27 cellular contexts compared by ENCODE assay signal in the genomic region with DNA sequence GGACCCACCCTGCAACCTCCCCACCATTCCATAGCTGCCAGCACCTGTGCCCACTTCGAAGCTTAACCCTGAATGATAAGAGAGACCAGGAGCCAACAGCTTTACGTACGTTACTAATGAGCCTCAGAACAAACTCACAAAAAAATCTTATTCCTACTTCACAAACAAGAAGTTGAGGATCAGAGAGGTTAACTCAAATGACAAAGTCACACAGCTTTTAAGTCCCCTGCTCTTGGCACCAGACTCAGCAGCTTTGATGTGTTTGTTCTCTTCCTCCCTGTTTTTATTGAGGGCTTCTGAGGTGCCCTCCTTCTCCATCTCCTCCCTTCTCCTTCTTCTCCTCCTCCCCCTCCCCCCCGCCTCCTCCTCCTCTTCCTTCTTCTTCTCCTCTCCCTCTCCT.
A peak's percentile ranks its signal among the peaks of the same experiment; 100 is the strongest.
DNase-seq lines count a peak whose midpoint lies in the region; ATAC-seq and TF ChIP-seq lines count a peak whose summit lies in the region.
"Had no signal": no experiment of that assay in that cellular context is flagged by ENCODE, and none has a peak within 500 bp of the region (broad histone marks: within the 10 kb centered on the region; RNA-seq: fewer than 3 reads in every experiment).

No MANE protein-coding gene starts in this region.

- H3K27ac ChIP-seq in transverse colon = no peak overlapping the region
- H3K27ac ChIP-seq: C4-2B, gastrocnemius medialis, GM23248, KMS-11, parathyroid adenoma, sigmoid colon, stomach, upper lobe of left lung had no signal

- no peaks in the 10 kb centered on the region for H3K27me3 Mint-ChIP-seq in activated CD4-positive, alpha-beta T cell treated with anti-CD3 and anti-CD28 coated beads, Interleukin-2, amount 10 ng/mL, durations not matched to agents 7 days and 5 days
- H3K27me3 Mint-ChIP-seq in activated T-helper 2 cell treated with anti-CD3 and anti-CD28 coated beads, Interferon-gamma antibody, Interleukin-2, Interleukin-4, amounts not matched to agents 10 μg/mL and 5 μg/mL and 100 μg/mL, durations not matched to agents 14 hours and 24 hours and 36 hours (ENCODE audit: low read depth) = no peaks in the 10 kb centered on the region
- H3K27me3 Mint-ChIP-seq in natural killer cell (ENCODE audit: low read depth in 2 of 2) = no peaks in the 10 kb centered on the region
- H3K27me3 Mint-ChIP-seq: naive B cell had no signal

- peak overlapping the region; percentile 68 for H3K4me3 Mint-ChIP-seq in activated CD4-positive, alpha-beta T cell treated with anti-CD3 and anti-CD28 coated beads, Interleukin-2, amount 10 ng/mL, durations not matched to agents 7 days and 5 days
- peak overlapping the region; percentile 68 for H3K4me3 Mint-ChIP-seq in activated T-helper 2 cell treated with anti-CD3 and anti-CD28 coated beads, Interferon-gamma antibody, Interleukin-2, Interleukin-4, amounts not matched to agents 10 μg/mL and 5 μg/mL and 100 μg/mL, durations not matched to agents 14 hours and 24 hours and 36 hours (ENCODE audit: low read depth)
- peak overlapping the region; percentile 72 for H3K4me3 Mint-ChIP-seq in natural killer cell

- no peaks in the 10 kb centered on the region for H3K9me3 Mint-ChIP-seq in activated CD4-positive, alpha-beta T cell treated with anti-CD3 and anti-CD28 coated beads, Interleukin-2, amount 10 ng/mL, durations not matched to agents 7 days and 5 days
- H3K9me3 Mint-ChIP-seq in activated T-helper 2 cell treated with anti-CD3 and anti-CD28 coated beads, Interferon-gamma antibody, Interleukin-2, Interleukin-4, amounts not matched to agents 10 μg/mL and 5 μg/mL and 100 μg/mL, durations not matched to agents 14 hours and 24 hours and 36 hours = no peaks in the 10 kb centered on the region
- H3K9me3 Mint-ChIP-seq in natural killer cell = no peaks in the 10 kb centered on the region
- H3K9me3 Mint-ChIP-seq: activated T-cell treated with anti-CD3 and anti-CD28 coated beads, Interleukin-2, amount 50 U/mL, for 4 hours; naive B cell had no signal

- no peak for ATAC-seq in natural killer cell
- no peak for ATAC-seq in GM21381 (IDR thresholded peaks at IDR 0.05; ENCODE audit: unreplicated experiment)
- ATAC-seq in GM21576 (IDR thresholded peaks at IDR 0.05; ENCODE audit: unreplicated experiment) = no peak
- ATAC-seq: esophagus mucosa, gastrocnemius medialis had no signal

- WGBS in transverse colon (ENCODE audit: low coverage in 1 of 2), 2 donors = 66 to 81% methylated on average over 3 to 4 of the region's 4 CpGs

- H3K4me3 ChIP-seq in GM12865 (ENCODE audit: low read depth, low read length) (peak overlapping the region; percentile 63), transverse colon (no peak overlapping the region)
- H3K4me3 ChIP-seq: gastrocnemius medialis, GM23248, sigmoid colon, stomach, upper lobe of left lung had no signal

- H3K4me1 ChIP-seq in transverse colon = no peaks in the 10 kb centered on the region
- H3K4me1 ChIP-seq: gastrocnemius medialis, parathyroid adenoma, sigmoid colon, stomach had no signal

- intact Hi-C loops in activated T-helper 2 cell treated with anti-CD3 and anti-CD28 coated beads, Interferon-gamma antibody, Interleukin-2, Interleukin-4, amounts not matched to agents 10 μg/mL and 5 μg/mL and 100 μg/mL, durations not matched to agents 14 hours and 24 hours and 36 hours (cut with micrococcal nuclease) = loop anchor here (2.0 kb wide), 1 partner anchor 45 kb away; no protein-coding TSS in a partner anchor
- intact Hi-C loops in natural killer cell (cut with micrococcal nuclease) (no loop called here), transverse colon (cut with DNase I; ENCODE audit: low total_unique reads) (no loop called here)

- in situ Hi-C loops in transverse colon (cut with MboI; ENCODE audit: low pct_ligation_motif_present in 1 of 4, low pct_unique_long_range_greater_than_20kb in 1 of 4, low sequenced_read_pairs in 3 of 4) = no loop called here

- DNase-seq in activated CD4-positive, alpha-beta T cell treated with anti-CD3 and anti-CD28 coated beads, Interleukin-2, amount 10 ng/mL, durations not matched to agents 7 days and 5 days = no peak
- DNase-seq in activated CD4-positive, alpha-beta T cell treated with anti-CD3 and anti-CD28 coated beads for 1 hour = no peak
- DNase-seq in GM12865 (ENCODE audit: low read depth) = no peak
- no peak for DNase-seq in activated T-helper 2 cell treated with anti-CD3 and anti-CD28 coated beads, Interferon-gamma antibody, Interleukin-2, Interleukin-4, amounts not matched to agents 10 μg/mL and 5 μg/mL and 100 μg/mL, durations not matched to agents 14 hours and 24 hours and 36 hours (ENCODE audit: low spot score)
- no peak for DNase-seq in natural killer cell
- DNase-seq in transverse colon = no peak
- DNase-seq: activated T-cell treated with anti-CD3 and anti-CD28 coated beads, Interleukin-2, amount 50 U/mL, for 4 hours; anterior cingulate cortex; caudate nucleus; gastrocnemius medialis; GM23248; kidney glomerular epithelial cell; mesenchymal stem cell; naive B cell; NCI-H1092; NCI-H2081 treated with DMSO at 0.1 percent for 48 hours; NCI-H510A treated with DMSO at 0.1 percent for 48 hours; sigmoid colon; SK-N-SH; stomach; upper lobe of left lung had no signal

- H3K27ac Mint-ChIP-seq in activated CD4-positive, alpha-beta T cell treated with anti-CD3 and anti-CD28 coated beads, Interleukin-2, amount 10 ng/mL, durations not matched to agents 7 days and 5 days = peak overlapping the region; percentile 93
- H3K27ac Mint-ChIP-seq in activated T-helper 2 cell treated with anti-CD3 and anti-CD28 coated beads, Interferon-gamma antibody, Interleukin-2, Interleukin-4, amounts not matched to agents 10 μg/mL and 5 μg/mL and 100 μg/mL, durations not matched to agents 14 hours and 24 hours and 36 hours = peak overlapping the region; percentile 79
- peak overlapping the region; percentile 85 to 90 for H3K27ac Mint-ChIP-seq in natural killer cell

- TF ChIP-seq EP300 in transverse colon (IDR thresholded peaks at IDR 0.05; ENCODE audit: low read depth) = no peak

- H3K27me3 ChIP-seq in transverse colon = no peaks in the 10 kb centered on the region
- H3K27me3 ChIP-seq: gastrocnemius medialis, sigmoid colon, stomach, upper lobe of left lung had no signal

- no peak for TF ChIP-seq CTCF in GM12865 (IDR thresholded peaks at IDR 0.05; ENCODE audit: insufficient read depth, low read depth, low read length, missing control alignments)
- TF ChIP-seq CTCF in natural killer cell (IDR thresholded peaks at IDR 0.05) = no peak
- no peak for TF ChIP-seq CTCF in transverse colon (IDR thresholded peaks at IDR 0.05)

- H3K4me1 Mint-ChIP-seq in activated CD4-positive, alpha-beta T cell treated with anti-CD3 and anti-CD28 coated beads, Interleukin-2, amount 10 ng/mL, durations not matched to agents 7 days and 5 days = peaks cover 32% of the 10 kb centered on the region
- peaks cover 24% of the 10 kb centered on the region for H3K4me1 Mint-ChIP-seq in activated T-helper 2 cell treated with anti-CD3 and anti-CD28 coated beads, Interferon-gamma antibody, Interleukin-2, Interleukin-4, amounts not matched to agents 10 μg/mL and 5 μg/mL and 100 μg/mL, durations not matched to agents 14 hours and 24 hours and 36 hours (ENCODE audit: low read depth)
- peaks cover 17 to 30% of the 10 kb centered on the region in 2 donors for H3K4me1 Mint-ChIP-seq in natural killer cell

- no peak for TF ChIP-seq POLR2A in transverse colon (IDR thresholded peaks at IDR 0.05)

- no peaks in the 10 kb centered on the region for H3K36me3 ChIP-seq in transverse colon
- H3K36me3 ChIP-seq: gastrocnemius medialis, sigmoid colon, stomach, upper lobe of left lung had no signal

- POLR2A ChIA-PET in activated CD4-positive, alpha-beta T cell treated with anti-CD3 and anti-CD28 coated beads, Interleukin-2, amount 10 ng/mL, durations not matched to agents 7 days and 5 days (lab: Charles Lee) = no interaction called here

- H3K9me3 ChIP-seq in transverse colon = no peaks in the 10 kb centered on the region
- H3K9me3 ChIP-seq: gastrocnemius medialis, sigmoid colon, SK-N-SH, stomach, upper lobe of left lung had no signal

- CTCF ChIA-PET in activated CD4-positive, alpha-beta T cell treated with anti-CD3 and anti-CD28 coated beads, Interleukin-2, amount 10 ng/mL, durations not matched to agents 7 days and 5 days (lab: Charles Lee) = interaction anchor here (0.6 to 1.6 kb wide), 4 partner anchors 12 to 45 kb away, joined by 3 to 10 read pairs (median 3); no protein-coding TSS in a partner anchor

- H3K36me3 Mint-ChIP-seq in activated CD4-positive, alpha-beta T cell treated with anti-CD3 and anti-CD28 coated beads, Interleukin-2, amount 10 ng/mL, durations not matched to agents 7 days and 5 days (ENCODE audit: low read depth) = no peaks in the 10 kb centered on the region
- no peaks in the 10 kb centered on the region for H3K36me3 Mint-ChIP-seq in activated T-helper 2 cell treated with anti-CD3 and anti-CD28 coated beads, Interferon-gamma antibody, Interleukin-2, Interleukin-4, amounts not matched to agents 10 μg/mL and 5 μg/mL and 100 μg/mL, durations not matched to agents 14 hours and 24 hours and 36 hours (ENCODE audit: low read depth)
- no peaks in the 10 kb centered on the region for H3K36me3 Mint-ChIP-seq in natural killer cell
- H3K36me3 Mint-ChIP-seq: naive B cell had no signal
